Comparison of ENCODE assay signal across 14 cellular contexts in the genomic region with DNA sequence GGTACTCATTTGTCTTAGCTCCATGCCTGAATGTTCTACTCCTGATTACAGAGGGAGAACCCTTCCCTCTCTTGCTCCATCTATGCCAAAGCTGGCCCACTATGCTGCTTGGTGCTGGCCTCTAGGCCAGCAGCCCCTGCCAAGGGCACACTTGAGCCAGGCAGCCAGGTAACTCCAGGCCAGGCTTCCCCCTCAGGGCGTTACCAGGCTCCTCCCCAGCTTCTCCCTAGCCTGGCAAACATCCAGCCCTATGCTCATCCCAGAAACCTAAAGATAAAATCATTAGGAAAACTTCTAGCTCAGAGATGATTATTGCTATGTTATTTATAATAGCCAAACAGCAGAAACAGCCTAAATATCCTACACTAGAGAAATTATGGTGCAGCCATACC.
DNase-seq lines count a peak whose midpoint lies in the region; ATAC-seq and TF ChIP-seq lines count a peak whose summit lies in the region.
"Had no signal": no experiment of that assay in that cellular context is flagged by ENCODE, and none has a peak within 500 bp of the region (broad histone marks: within the 10 kb centered on the region; RNA-seq: fewer than 3 reads in every experiment).

No MANE protein-coding gene starts in this region.

- intact Hi-C loops in esophagus squamous epithelium (cut with DNase I) (no loop called here), CD14-positive monocyte (cut with micrococcal nuclease) (no loop called here)

- H3K4me3 ChIP-seq in esophagus squamous epithelium (no peak overlapping the region), stomach smooth muscle (ENCODE audit: low read length in 2 of 2) (no peak overlapping the region)
- H3K4me3 ChIP-seq: cardiac muscle cell, heart left ventricle had no signal

- peaks cover 18% of the 10 kb centered on the region for H3K4me1 Mint-ChIP-seq in CD14-positive monocyte
- H3K4me1 Mint-ChIP-seq: CD8-positive, alpha-beta memory T cell; stimulated activated naive CD8-positive, alpha-beta T cell treated with anti-CD3 and anti-CD28 coated beads, Interleukin-15, amount 100 ng/mL, for 72 hours had no signal

- H3K27ac ChIP-seq in esophagus squamous epithelium (peak overlapping the region in 3 of 4 donors; percentile 23 to 73 (median 51)), stomach smooth muscle (ENCODE audit: low read length) (peak overlapping the region; percentile 31)
- H3K27ac ChIP-seq: cardiac muscle cell had no signal

- H3K9ac ChIP-seq in stomach smooth muscle (ENCODE audit: low read length in 2 of 2) = no peak overlapping the region

- peaks cover 6 to 10% (median 7%) of the 10 kb centered on the region in 3 donors for H3K27me3 Mint-ChIP-seq in CD14-positive monocyte (ENCODE audit: low read depth in 3 of 3)

- whole genome bisulfite sequencing in esophagus squamous epithelium, 2 donors = 9% methylated on average over 1 of the region's 1 CpG; no CpG with 5 or more reads in 1 of the 2 donors

- peaks cover 3 to 38% (median 16%) of the 10 kb centered on the region in 3 donors for H3K4me1 ChIP-seq in esophagus squamous epithelium
- peaks cover 55% of the 10 kb centered on the region for H3K4me1 ChIP-seq in stomach smooth muscle (ENCODE audit: control insufficient read depth, insufficient read depth, low read length)

- H3K36me3 Mint-ChIP-seq in CD14-positive monocyte = no peaks in the 10 kb centered on the region
- H3K36me3 Mint-ChIP-seq: activated naive CD4-positive, alpha-beta T cell treated with anti-CD3 and anti-CD28 coated beads, Interleukin-2, amount 50 U/mL, for 72 hours; CD8-positive, alpha-beta memory T cell had no signal

- DNase-seq in DMS79 (lab: John Stamatoyannopoulos, UW) = peak; percentile 4
- no peak for DNase-seq in DMS79 treated with DMSO at 0.1 percent for 48 hours (lab: John Stamatoyannopoulos, UW)
- peak; percentile 58 for DNase-seq in NCI-H446 treated with DMSO at 0.1 percent for 48 hours (lab: John Stamatoyannopoulos, UW)
- no peak for DNase-seq in esophagus squamous epithelium (lab: John Stamatoyannopoulos, UW)
- DNase-seq in CD14-positive monocyte (ENCODE audit: low spot score) = no peak
- DNase-seq in effector CD8-positive, alpha-beta T cell (lab: John Stamatoyannopoulos, UW) = no peak
- DNase-seq: CD8-positive, alpha-beta memory T cell; heart left ventricle; KG1; stimulated activated naive CD8-positive, alpha-beta T cell treated with anti-CD3 and anti-CD28 coated beads, Interleukin-15, amount 100 ng/mL, for 72 hours had no signal

- ATAC-seq in GM21528 (IDR thresholded peaks at IDR 0.05; ENCODE audit: low FRiP score, unreplicated experiment) = no peak
- ATAC-seq: activated naive CD4-positive, alpha-beta T cell treated with anti-CD3 and anti-CD28 coated beads, Interleukin-2, amount 50 U/mL, for 72 hours; stimulated activated naive CD8-positive, alpha-beta T cell treated with anti-CD3 and anti-CD28 coated beads, Interleukin-15, amount 100 ng/mL, for 72 hours had no signal

- TF ChIP-seq POLR2A in esophagus squamous epithelium (IDR thresholded peaks at IDR 0.05) = no peak

- H3K4me3 Mint-ChIP-seq in CD14-positive monocyte = no peak overlapping the region
- H3K4me3 Mint-ChIP-seq: CD8-positive, alpha-beta memory T cell; stimulated activated naive CD8-positive, alpha-beta T cell treated with anti-CD3 and anti-CD28 coated beads, Interleukin-15, amount 100 ng/mL, for 72 hours had no signal

- H3K9me3 Mint-ChIP-seq in CD14-positive monocyte = peaks cover 0 to 4% (median 0%) of the 10 kb centered on the region in 7 donors
- H3K9me3 Mint-ChIP-seq: activated naive CD4-positive, alpha-beta T cell treated with anti-CD3 and anti-CD28 coated beads, Interleukin-2, amount 50 U/mL, for 72 hours; CD8-positive, alpha-beta memory T cell; stimulated activated naive CD8-positive, alpha-beta T cell treated with anti-CD3 and anti-CD28 coated beads, Interleukin-15, amount 100 ng/mL, for 72 hours had no signal

- H3K27ac Mint-ChIP-seq in CD14-positive monocyte = no peak overlapping the region
- H3K27ac Mint-ChIP-seq: CD8-positive, alpha-beta memory T cell; stimulated activated naive CD8-positive, alpha-beta T cell treated with anti-CD3 and anti-CD28 coated beads, Interleukin-15, amount 100 ng/mL, for 72 hours had no signal

- H3K36me3 ChIP-seq in esophagus squamous epithelium (no peaks in the 10 kb centered on the region), stomach smooth muscle (ENCODE audit: control insufficient read depth in 2 of 2, insufficient read depth in 2 of 2, low read length in 2 of 2) (no peaks in the 10 kb centered on the region)
- H3K36me3 ChIP-seq: cardiac muscle cell, heart left ventricle had no signal

- TF ChIP-seq CTCF in esophagus squamous epithelium (IDR thresholded peaks at IDR 0.05) = no peak
- TF ChIP-seq CTCF in CD14-positive monocyte (IDR thresholded peaks at IDR 0.05) = no peak

- H3K27me3 ChIP-seq in esophagus squamous epithelium (no peaks in the 10 kb centered on the region), stomach smooth muscle (ENCODE audit: control insufficient read depth in 1 of 2, insufficient read depth in 2 of 2, low read length in 2 of 2) (no peaks in the 10 kb centered on the region)
- H3K27me3 ChIP-seq: cardiac muscle cell had no signal

- no peaks in the 10 kb centered on the region for H3K9me3 ChIP-seq in esophagus squamous epithelium
- no peaks in the 10 kb centered on the region for H3K9me3 ChIP-seq in stomach smooth muscle (ENCODE audit: control insufficient read depth in 2 of 2, low read length in 2 of 2)
- H3K9me3 ChIP-seq: heart left ventricle had no signal

Comparison
In these comparisons a context has a peak if more than half of its experiments do, and no peak if none do; other contexts are left out.
1. DNase-seq: peak in DMS79 (single experiment) and NCI-H446 treated with DMSO at 0.1 percent for 48 hours (single experiment); none in DMS79 treated with DMSO at 0.1 percent for 48 hours (single experiment), esophagus squamous epithelium (single experiment), CD14-positive monocyte (single experiment) and effector CD8-positive, alpha-beta T cell (single experiment).